Comparison of ENCODE assay signal across 8 cellular contexts in genomic region chr17:74749262-74750038, GRCh38. TPM values are rescaled to one million over a fixed set of nuclear protein-coding genes. Genes with fewer than 3 reads are reported as not detected.
DNase-seq lines count a peak whose midpoint lies in the region; ATAC-seq, FAIRE-seq and TF ChIP-seq lines count a peak whose summit lies in the region.

No MANE protein-coding gene starts in this region.

- H2AFZ ChIP-seq in GM23248: peak overlapping the region; percentile 85
- no peak overlapping the region for H2AFZ ChIP-seq in OCI-LY1 (ENCODE audit: low read length)
- peak overlapping the region; percentile 62 for H2AFZ ChIP-seq in keratinocyte (ENCODE audit: control insufficient read depth, low read length)

- H3K4me1 ChIP-seq in GM23248 (ENCODE audit: insufficient read depth): no peaks in the 10 kb centered on the region
- H3K4me1 ChIP-seq in OCI-LY1 (ENCODE audit: insufficient read depth, low read length, severe bottlenecking): peaks cover 20% of the 10 kb centered on the region
- peaks cover 20% of the 10 kb centered on the region for H3K4me1 ChIP-seq in keratinocyte (ENCODE audit: control insufficient read depth, extremely low read depth, insufficient read depth, low read length)

- TF ChIP-seq CTCF in C4-2B (conservative IDR thresholded peaks at IDR 0.05) (no peak), OCI-LY1 (IDR thresholded peaks at IDR 0.05; ENCODE audit: low read length) (no peak), keratinocyte (optimal IDR thresholded peaks at IDR 0.05 in 1 of 3, IDR thresholded peaks at IDR 0.05 in 1 of 3, conservative IDR thresholded peaks at IDR 0.05 in 1 of 3; ENCODE audit: extremely low read depth in 1 of 3, insufficient read depth in 2 of 3, low read length in 3 of 3) (no peak), D721Med (IDR thresholded peaks at IDR 0.05; ENCODE audit: insufficient read depth, missing control alignments) (no peak)

- H3K27ac ChIP-seq in C4-2B: peak overlapping the region; percentile 98
- H3K27ac ChIP-seq in GM23248: no peak overlapping the region
- no peak overlapping the region for H3K27ac ChIP-seq in OCI-LY1 (ENCODE audit: low read depth, low read length, poor library complexity, severe bottlenecking)
- H3K27ac ChIP-seq in keratinocyte (ENCODE audit: control insufficient read depth, insufficient read depth, low read length): peak overlapping the region; percentile 58

- peaks cover 5% of the 10 kb centered on the region for H3K9me1 ChIP-seq in keratinocyte (ENCODE audit: control insufficient read depth, extremely low read depth, insufficient read depth, low read length)

- no peaks in the 10 kb centered on the region for H3K36me3 ChIP-seq in GM23248 (ENCODE audit: low read depth)
- no peaks in the 10 kb centered on the region for H3K36me3 ChIP-seq in OCI-LY1 (ENCODE audit: insufficient read depth, low read length)
- no peaks in the 10 kb centered on the region for H3K36me3 ChIP-seq in keratinocyte (ENCODE audit: control insufficient read depth in 2 of 2, extremely low read depth in 1 of 2, insufficient read depth in 2 of 2, low read length in 2 of 2)

- H3K9ac ChIP-seq in GM23248 (peak overlapping the region; percentile 41; the same call in 1 of the 2 replicates), OCI-LY1 (ENCODE audit: low read length) (peak overlapping the region; percentile 75), keratinocyte (ENCODE audit: control insufficient read depth, extremely low read depth, insufficient read depth, low read length) (peak overlapping the region; percentile 73)

- H3K9me2 ChIP-seq in GM23248 (ENCODE audit: insufficient read depth) (no peaks in the 10 kb centered on the region), OCI-LY1 (ENCODE audit: low read depth, low read length) (no peaks in the 10 kb centered on the region)

- no peaks in the 10 kb centered on the region for H3F3A ChIP-seq in GM23248 (ENCODE audit: insufficient read depth)
- H3F3A ChIP-seq in OCI-LY1 (ENCODE audit: insufficient read depth, low read length): no peaks in the 10 kb centered on the region

- dilution Hi-C loops in keratinocyte (cut with MboI; ENCODE audit: extremely low pct_ligation_motif_present, low sequenced_read_pairs): no loop called here

- H4K20me1 ChIP-seq in GM23248 (ENCODE audit: insufficient read depth): no peaks in the 10 kb centered on the region
- no peaks in the 10 kb centered on the region for H4K20me1 ChIP-seq in OCI-LY1 (ENCODE audit: insufficient read depth, low read length)
- no peaks in the 10 kb centered on the region for H4K20me1 ChIP-seq in keratinocyte (ENCODE audit: control insufficient read depth, extremely low read depth, insufficient read depth, low read length)

- H3K9me3 ChIP-seq in GM23248 (ENCODE audit: low read depth) (no peaks in the 10 kb centered on the region), OCI-LY1 (ENCODE audit: low read length) (no peaks in the 10 kb centered on the region), keratinocyte (ENCODE audit: control insufficient read depth, low read depth, low read length) (no peaks in the 10 kb centered on the region)

- H3K4me2 ChIP-seq in GM23248 (ENCODE audit: unreplicated experiment): peak overlapping the region; percentile 81
- H3K4me2 ChIP-seq in OCI-LY1 (ENCODE audit: low read length): peak overlapping the region; percentile 65
- H3K4me2 ChIP-seq in keratinocyte (ENCODE audit: control insufficient read depth, extremely low read depth, insufficient read depth, low read depth, low read length): peak overlapping the region; percentile 95

- 29 to 34% methylated on average over 32 to 47 of the region's 47 CpGs for WGBS in GM23248 (ENCODE audit: low coverage in 1 of 2, low lambda C conversion rate in 2 of 2, missing lambda C conversion rate in 2 of 2), 2 experiments

- H3K79me2 ChIP-seq in GM23248 (ENCODE audit: insufficient read depth): no peaks in the 10 kb centered on the region
- H3K79me2 ChIP-seq in OCI-LY1 (ENCODE audit: insufficient read depth, low read length): no peaks in the 10 kb centered on the region
- H3K79me2 ChIP-seq in keratinocyte (ENCODE audit: control insufficient read depth, insufficient read depth, low read length): peaks cover 48% of the 10 kb centered on the region

- in situ Hi-C loops in GM23248 (cut with MboI): loop anchor here (10.0 kb wide), 1 partner anchor 115 kb away; no protein-coding TSS in a partner anchor

- no peak for ATAC-seq in GM21367 (IDR thresholded peaks at IDR 0.05; ENCODE audit: unreplicated experiment)

- H3K27me3 ChIP-seq in GM23248 (replicated peaks; ENCODE audit: insufficient read depth) (no peaks in the 10 kb centered on the region), OCI-LY1 (ENCODE audit: insufficient read depth, low read length) (no peaks in the 10 kb centered on the region), keratinocyte (ENCODE audit: control insufficient read depth, extremely low read depth, insufficient read depth, low read length) (no peaks in the 10 kb centered on the region)

- peak; percentile 19 for DNase-seq in GM23248
- DNase-seq in amniotic epithelial cell (ENCODE audit: low read depth): peak; percentile 66
- no peak for DNase-seq in keratinocyte (ENCODE audit: low read depth, low spot score)
- peak; percentile 44 for DNase-seq in stimulated activated CD4-positive, alpha-beta T cell treated with anti-CD3 and anti-CD28 coated beads, Interleukin-4, amount 100 ng/mL, for 24 hours
- DNase-seq in D721Med (ENCODE audit: insufficient read length, low spot score): no peak

- FAIRE-seq in keratinocyte (lab: Jason Lieb, UNC): no peak
- FAIRE-seq in D721Med (lab: Jason Lieb, UNC): no peak

- peak overlapping the region; percentile 76 for H3K4me3 ChIP-seq in GM23248
- peak overlapping the region; percentile 73 for H3K4me3 ChIP-seq in OCI-LY1 (ENCODE audit: low read depth, low read length, poor library complexity, severe bottlenecking)
- peak overlapping the region; percentile 81 to 93 (median 88) for H3K4me3 ChIP-seq in keratinocyte (ENCODE audit: control insufficient read depth in 2 of 3, extremely low read depth in 1 of 3, insufficient read depth in 2 of 3, low read depth in 1 of 3, low read length in 3 of 3)

RNA-seq across cellular contexts. Expression of gene NHERF1, which starts 1.0 kb away (rescaled TPM):
- total RNA-seq in GM23248 (2014; rRNA removed; shearing (Covaris generic)): 6.6 and 8.0 TPM in 2 replicates
- polyA plus RNA-seq in GM23248 (2016; fragmentation: Nextera tagmentation; extraction: Ambion mirVana): 9.1 and 9.4 TPM in 2 replicates
- polyA plus RNA-seq in keratinocyte: 30.6 to 48.8 TPM (median 45.6 TPM) in 3 replicates
- polyA plus RNA-seq in keratinocyte (2011; ENCODE audit: low read depth): 11.9 TPM
- polyA plus RNA-seq in keratinocyte (2011; cell fraction: cytosol; rRNA removed): 36.4 and 42.2 TPM in 2 replicates
- 33.6 and 37.3 TPM in 2 replicates for polyA plus RNA-seq in keratinocyte (2011; cell fraction: nucleus; rRNA removed)
- 28.0 and 41.5 TPM in 2 replicates for polyA plus RNA-seq in keratinocyte (2012; ENCODE audit: low replicate concordance)
- polyA minus RNA-seq in keratinocyte: 37.5 to 59.3 TPM (median 43.8 TPM) in 3 replicates
- 28.4 TPM for polyA minus RNA-seq in keratinocyte (2011; cell fraction: cytosol; rRNA and poly(A)+ RNA removed)
- 11.5 and 12.3 TPM in 2 replicates for polyA minus RNA-seq in keratinocyte (2011; cell fraction: nucleus; rRNA and poly(A)+ RNA removed)

RNA-seq across cellular contexts. Expression of gene RAB37, which starts 12.4 kb away (rescaled TPM):
- 0.11 TPM in 1 of 2 replicates, not detected in the other for total RNA-seq in GM23248 (2014; rRNA removed; shearing (Covaris generic))
- polyA plus RNA-seq in GM23248 (2016; fragmentation: Nextera tagmentation; extraction: Ambion mirVana): not detected in 2 replicates
- polyA plus RNA-seq in keratinocyte: 0.03 to 0.09 TPM (median 0.05 TPM) in 3 replicates
- polyA plus RNA-seq in keratinocyte (2011; ENCODE audit: low read depth): not detected
- 0.03 and 0.07 TPM in 2 replicates for polyA plus RNA-seq in keratinocyte (2011; cell fraction: cytosol; rRNA removed)
- 0.09 and 0.17 TPM in 2 replicates for polyA plus RNA-seq in keratinocyte (2011; cell fraction: nucleus; rRNA removed)
- 0.08 TPM in 1 of 2 replicates, not detected in the other for polyA plus RNA-seq in keratinocyte (2012; ENCODE audit: low replicate concordance)
- not detected in 3 replicates for polyA minus RNA-seq in keratinocyte
- not detected for polyA minus RNA-seq in keratinocyte (2011; cell fraction: cytosol; rRNA and poly(A)+ RNA removed)
- polyA minus RNA-seq in keratinocyte (2011; cell fraction: nucleus; rRNA and poly(A)+ RNA removed): not detected in 2 replicates

RNA-seq across cellular contexts. Expression of gene NAT9, which starts 26.7 kb away (rescaled TPM):
- total RNA-seq in GM23248 (2014; rRNA removed; shearing (Covaris generic)): 23.6 and 26.4 TPM in 2 replicates
- polyA plus RNA-seq in GM23248 (2016; fragmentation: Nextera tagmentation; extraction: Ambion mirVana) (31.0 and 34.6 TPM in 2 replicates), keratinocyte (34.6 to 49.8 TPM (median 36.9 TPM) in 3 replicates)
- polyA plus RNA-seq in keratinocyte (2011; ENCODE audit: low read depth): 31.2 TPM
- polyA plus RNA-seq in keratinocyte (2011; cell fraction: cytosol; rRNA removed): 15.9 and 21.8 TPM in 2 replicates
- polyA plus RNA-seq in keratinocyte (2011; cell fraction: nucleus; rRNA removed): 135 and 136 TPM in 2 replicates
- polyA plus RNA-seq in keratinocyte (2012; ENCODE audit: low replicate concordance): 39.2 and 43.4 TPM in 2 replicates
- polyA minus RNA-seq in keratinocyte: 24.3 to 33.1 TPM (median 26.9 TPM) in 3 replicates
- polyA minus RNA-seq in keratinocyte (2011; cell fraction: cytosol; rRNA and poly(A)+ RNA removed): 15.2 TPM
- 26.9 and 35.3 TPM in 2 replicates for polyA minus RNA-seq in keratinocyte (2011; cell fraction: nucleus; rRNA and poly(A)+ RNA removed)

RNA-seq across cellular contexts. Expression of gene CD300LF, which starts 36.7 kb away (rescaled TPM):
- total RNA-seq in GM23248 (2014; rRNA removed; shearing (Covaris generic)): not detected in 2 replicates
- polyA plus RNA-seq in GM23248 (2016; fragmentation: Nextera tagmentation; extraction: Ambion mirVana) (not detected in 2 replicates), keratinocyte (not detected in 3 replicates)
- not detected for polyA plus RNA-seq in keratinocyte (2011; ENCODE audit: low read depth)
- polyA plus RNA-seq in keratinocyte (2011; cell fraction: cytosol; rRNA removed): not detected in 2 replicates
- polyA plus RNA-seq in keratinocyte (2011; cell fraction: nucleus; rRNA removed): not detected in 2 replicates
- polyA plus RNA-seq in keratinocyte (2012; ENCODE audit: low replicate concordance): not detected in 2 replicates
- polyA minus RNA-seq in keratinocyte: not detected in 3 replicates
- not detected for polyA minus RNA-seq in keratinocyte (2011; cell fraction: cytosol; rRNA and poly(A)+ RNA removed)
- polyA minus RNA-seq in keratinocyte (2011; cell fraction: nucleus; rRNA and poly(A)+ RNA removed): not detected in 2 replicates

Comparison
In these comparisons a context has a peak if more than half of its experiments do, and no peak if none do; other contexts are left out.
1. H3K27ac ChIP-seq: peak in C4-2B (single experiment) and keratinocyte (single experiment); none in GM23248 (single experiment) and OCI-LY1 (single experiment).
2. DNase-seq: peak in GM23248 (single experiment), amniotic epithelial cell (single experiment) and stimulated activated CD4-positive, alpha-beta T cell treated with anti-CD3 and anti-CD28 coated beads, Interleukin-4, amount 100 ng/mL, for 24 hours (single experiment); none in keratinocyte (single experiment) and D721Med (single experiment).
3. Peak in every context shown above with its lines, with median percentiles within 50 percentile points of each other: H3K4me2 ChIP-seq, H3K4me3 ChIP-seq and H3K9ac ChIP-seq.